In genomic region chr10:63530409-63530808, GRCh38 we compare ENCODE assay signal across 12 cellular contexts. TPM values are rescaled to one million over a fixed set of nuclear protein-coding genes. Genes with fewer than 3 reads are reported as not detected.
DNase-seq lines count a peak whose midpoint lies in the region; ATAC-seq, FAIRE-seq and TF ChIP-seq lines count a peak whose summit lies in the region.
"Had no signal": no experiment of that assay in that cellular context is flagged by ENCODE, and none has a peak within 500 bp of the region (broad histone marks: within the 10 kb centered on the region; RNA-seq: fewer than 3 reads in every experiment).

No MANE protein-coding gene starts in this region.

- TF ChIP-seq EP300 in esophagus muscularis mucosa (IDR thresholded peaks at IDR 0.05) = no peak

- peak; percentile 20 for FAIRE-seq in H54 (lab: Jason Lieb, UNC)
- FAIRE-seq in frontal cortex (lab: Jason Lieb, UNC) = peak; percentile 17
- peak; percentile 9 for FAIRE-seq in pancreas (lab: Jason Lieb, UNC)

- peaks cover 0 to 3% (median 0%) of the 10 kb centered on the region in 3 donors for H3K4me1 ChIP-seq in pancreas
- H3K4me1 ChIP-seq in Peyer's patch = no peaks in the 10 kb centered on the region
- H3K4me1 ChIP-seq in esophagus muscularis mucosa = peaks cover 13 to 24% (median 15%) of the 10 kb centered on the region in 4 donors
- H3K4me1 ChIP-seq in right cardiac atrium (ENCODE audit: control insufficient read depth, insufficient read depth, low read length) = no peaks in the 10 kb centered on the region
- H3K4me1 ChIP-seq: Caco-2 had no signal

- intact Hi-C loops in pancreas (cut with DNase I) = no loop called here
- intact Hi-C loops in esophagus muscularis mucosa (cut with DNase I) = no loop called here
- intact Hi-C loops in right cardiac atrium (cut with DNase I) = no loop called here

- TF ChIP-seq CTCF in pancreas (IDR thresholded peaks at IDR 0.05) = no peak
- TF ChIP-seq CTCF in Peyer's patch (IDR thresholded peaks at IDR 0.05) = no peak
- no peak for TF ChIP-seq CTCF in esophagus muscularis mucosa (IDR thresholded peaks at IDR 0.05)

- H3K4me3 ChIP-seq in pancreas (no peak overlapping the region), Peyer's patch (no peak overlapping the region), esophagus muscularis mucosa (no peak overlapping the region), right cardiac atrium (ENCODE audit: low read length) (no peak overlapping the region)
- H3K4me3 ChIP-seq: GM23248 had no signal

- H3K9me3 ChIP-seq in pancreas (no peaks in the 10 kb centered on the region), Peyer's patch (no peaks in the 10 kb centered on the region), esophagus muscularis mucosa (no peaks in the 10 kb centered on the region), right cardiac atrium (ENCODE audit: control insufficient read depth, low read length) (no peaks in the 10 kb centered on the region)
- H3K9me3 ChIP-seq: Caco-2 had no signal

- no peak for DNase-seq in H54 (ENCODE audit: insufficient read length, low spot score)
- DNase-seq in frontal cortex (ENCODE audit: low spot score in 2 of 2) = no peak
- DNase-seq in pancreas = no peak
- DNase-seq in Peyer's patch = no peak
- no peak for DNase-seq in esophagus muscularis mucosa (ENCODE audit: extremely low spot score)
- DNase-seq in DMS79 treated with DMSO at 0.1 percent for 48 hours (lab: John Stamatoyannopoulos, UW) = no peak
- no peak for DNase-seq in right cardiac atrium
- DNase-seq: Caco-2; CD8-positive, alpha-beta memory T cell; GM23248; H7 had no signal

- no peak for TF ChIP-seq POLR2A in H54 (IDR thresholded peaks at IDR 0.05; ENCODE audit: low read depth, low read length)
- TF ChIP-seq POLR2A in Peyer's patch (IDR thresholded peaks at IDR 0.05) = no peak
- no peak for TF ChIP-seq POLR2A in esophagus muscularis mucosa (IDR thresholded peaks at IDR 0.05; ENCODE audit: low read depth)

- H3K27ac ChIP-seq in pancreas (no peak overlapping the region), Peyer's patch (no peak overlapping the region), esophagus muscularis mucosa (replicated peaks in 1 of 4) (no peak overlapping the region), right cardiac atrium (ENCODE audit: low read length) (no peak overlapping the region)
- H3K27ac ChIP-seq: GM23248, HL-60 had no signal

- H3K27me3 ChIP-seq in pancreas = no peaks in the 10 kb centered on the region
- H3K27me3 ChIP-seq in Peyer's patch = no peaks in the 10 kb centered on the region
- H3K27me3 ChIP-seq in esophagus muscularis mucosa = no peaks in the 10 kb centered on the region
- H3K27me3 ChIP-seq in right cardiac atrium (ENCODE audit: control insufficient read depth, insufficient read depth) = no peaks in the 10 kb centered on the region

- ATAC-seq in pancreas (no peak), right cardiac atrium (no peak)

- no peaks in the 10 kb centered on the region for H3K36me3 ChIP-seq in pancreas
- no peaks in the 10 kb centered on the region for H3K36me3 ChIP-seq in Peyer's patch
- no peaks in the 10 kb centered on the region for H3K36me3 ChIP-seq in esophagus muscularis mucosa

RNA-seq across cellular contexts. Expression of gene REEP3, which starts 9.2 kb away (rescaled TPM):
- total RNA-seq in frontal cortex (17.9 TPM), pancreas (10 to 100 TPM in 3 of 6 donors, 1 to 10 TPM in 3; 8.9 to 21.3 (median 11.4) TPM), Peyer's patch (10 to 100 TPM; 11.6 to 67.1 (median 44.0) TPM), esophagus muscularis mucosa (100 to 1,000 TPM in 2 of 4 donors, 10 to 100 TPM in 2; 60.3 to 115 (median 89.2) TPM), right cardiac atrium (10 to 100 TPM; 22.9 to 29.7 (median 25.3) TPM)
- polyA plus RNA-seq in pancreas (1 to 10 TPM; 2.7 to 7.9 TPM), right cardiac atrium (11.9 TPM)
